ENCODE assay signal across 13 cellular contexts in genomic region chr16:24776486-24777220, GRCh38. TPM values are rescaled to one million over a fixed set of nuclear protein-coding genes. Genes with fewer than 3 reads are reported as not detected.
A peak's percentile ranks its signal among the peaks of the same experiment; 100 is the strongest.
DNase-seq lines count a peak whose midpoint lies in the region; ATAC-seq and TF ChIP-seq lines count a peak whose summit lies in the region.
"Had no signal": no experiment of that assay in that cellular context is flagged by ENCODE, and none has a peak within 500 bp of the region (broad histone marks: within the 10 kb centered on the region; RNA-seq: fewer than 3 reads in every experiment).

No MANE protein-coding gene starts in this region.

- in situ Hi-C loops in transverse colon (cut with MboI; ENCODE audit: low pct_ligation_motif_present in 1 of 4, low pct_unique_long_range_greater_than_20kb in 1 of 4, low sequenced_read_pairs in 3 of 4) = loop anchor here in 1 of 4 donors (25.0 kb wide), 1 partner anchor 189 kb away; no protein-coding TSS in a partner anchor

- no peaks in the 10 kb centered on the region for H3K9me3 ChIP-seq in lung (ENCODE audit: control insufficient read depth in 2 of 2, insufficient read depth in 1 of 2, low read length in 1 of 2)
- no peaks in the 10 kb centered on the region for H3K9me3 ChIP-seq in transverse colon
- H3K9me3 ChIP-seq: SJSA1 had no signal

- TF ChIP-seq POLR2A in transverse colon (IDR thresholded peaks at IDR 0.05) = no peak

- CTCF ChIA-PET in activated naive CD4-positive, alpha-beta T cell treated with anti-CD3 and anti-CD28 coated beads for 36 hours (lab: Charles Lee) = interaction anchor here (0.5 to 0.7 kb wide), 2 partner anchors 72 to 229 kb away, joined by 3 to 7 read pairs; no protein-coding TSS in a partner anchor

- H3K4me1 ChIP-seq in lung (ENCODE audit: control insufficient read depth in 2 of 2, insufficient read depth in 2 of 2, low read length in 2 of 2) (peaks cover 0 to 38% of the 10 kb centered on the region in 2 donors), transverse colon (peaks cover 12 to 43% (median 24%) of the 10 kb centered on the region in 4 donors)
- H3K4me1 ChIP-seq: SJSA1 had no signal

- H3K27ac Mint-ChIP-seq in activated naive CD8-positive, alpha-beta T cell = peak overlapping the region; percentile 22
- H3K27ac Mint-ChIP-seq in activated naive CD8-positive, alpha-beta T cell treated with anti-CD3 and anti-CD28 coated beads, Interleukin-2, amount 50 U/mL, for 24 hours = no peak overlapping the region
- H3K27ac Mint-ChIP-seq in endothelial cell (ENCODE audit: unreplicated experiment) = peak overlapping the region; percentile 40
- no peak overlapping the region for H3K27ac Mint-ChIP-seq in activated naive CD4-positive, alpha-beta T cell treated with anti-CD3 and anti-CD28 coated beads for 36 hours

- no peaks in the 10 kb centered on the region for H3K9me3 Mint-ChIP-seq in activated naive CD8-positive, alpha-beta T cell (ENCODE audit: low read depth)
- H3K9me3 Mint-ChIP-seq in activated naive CD8-positive, alpha-beta T cell treated with anti-CD3 and anti-CD28 coated beads, Interleukin-2, amount 50 U/mL, for 24 hours = no peaks in the 10 kb centered on the region
- H3K9me3 Mint-ChIP-seq in endothelial cell (ENCODE audit: unreplicated experiment) = no peaks in the 10 kb centered on the region
- no peaks in the 10 kb centered on the region for H3K9me3 Mint-ChIP-seq in activated naive CD4-positive, alpha-beta T cell treated with anti-CD3 and anti-CD28 coated beads for 36 hours
- H3K9me3 Mint-ChIP-seq: IgD-negative memory B cell had no signal

- H3K36me3 ChIP-seq in lung (ENCODE audit: control insufficient read depth in 2 of 2, insufficient read depth in 2 of 2, low read length in 2 of 2) (peaks cover 12 to 27% of the 10 kb centered on the region in 2 donors), transverse colon (peaks cover 0 to 25% (median 11%) of the 10 kb centered on the region in 4 donors)

- no peak overlapping the region for H3K4me3 ChIP-seq in lung
- no peak overlapping the region for H3K4me3 ChIP-seq in transverse colon
- H3K4me3 ChIP-seq: SJSA1 had no signal

- ATAC-seq in activated naive CD8-positive, alpha-beta T cell treated with anti-CD3 and anti-CD28 coated beads, Interleukin-2, amount 50 U/mL, for 24 hours = no peak
- peak; percentile 34 for ATAC-seq in lung (ENCODE audit: insufficient read depth, low FRiP score)
- ATAC-seq in HG03159 (IDR thresholded peaks at IDR 0.05; ENCODE audit: unreplicated experiment) = no peak

- no peaks in the 10 kb centered on the region for H3K27me3 ChIP-seq in lung (ENCODE audit: control insufficient read depth, insufficient read depth)
- no peaks in the 10 kb centered on the region for H3K27me3 ChIP-seq in transverse colon
- H3K27me3 ChIP-seq: SJSA1 had no signal

- no peak for TF ChIP-seq EP300 in transverse colon (IDR thresholded peaks at IDR 0.05; ENCODE audit: low read depth)

- H3K27me3 Mint-ChIP-seq in activated naive CD8-positive, alpha-beta T cell = no peaks in the 10 kb centered on the region
- H3K27me3 Mint-ChIP-seq in activated naive CD8-positive, alpha-beta T cell treated with anti-CD3 and anti-CD28 coated beads, Interleukin-2, amount 50 U/mL, for 24 hours = no peaks in the 10 kb centered on the region
- no peaks in the 10 kb centered on the region for H3K27me3 Mint-ChIP-seq in endothelial cell (ENCODE audit: unreplicated experiment)
- no peaks in the 10 kb centered on the region for H3K27me3 Mint-ChIP-seq in activated naive CD4-positive, alpha-beta T cell treated with anti-CD3 and anti-CD28 coated beads for 36 hours (ENCODE audit: low read depth)
- H3K27me3 Mint-ChIP-seq: IgD-negative memory B cell had no signal

- WGBS in lung, 2 donors = 85 to 88% methylated on average over 12 of the region's 12 CpGs
- 73 to 89% methylated on average over 2 to 12 of the region's 12 CpGs for WGBS in transverse colon (ENCODE audit: low coverage in 1 of 2), 2 donors

- peaks cover 19% of the 10 kb centered on the region for H3K4me1 Mint-ChIP-seq in activated naive CD8-positive, alpha-beta T cell (ENCODE audit: low read depth)
- peaks cover 9% of the 10 kb centered on the region for H3K4me1 Mint-ChIP-seq in activated naive CD8-positive, alpha-beta T cell treated with anti-CD3 and anti-CD28 coated beads, Interleukin-2, amount 50 U/mL, for 24 hours
- no peaks in the 10 kb centered on the region for H3K4me1 Mint-ChIP-seq in endothelial cell (ENCODE audit: unreplicated experiment)
- peaks cover 13% of the 10 kb centered on the region for H3K4me1 Mint-ChIP-seq in activated naive CD4-positive, alpha-beta T cell treated with anti-CD3 and anti-CD28 coated beads for 36 hours (ENCODE audit: low read depth)

- intact Hi-C loops in transverse colon (cut with DNase I; ENCODE audit: low total_unique reads) = no loop called here
- intact Hi-C loops in activated naive CD4-positive, alpha-beta T cell treated with anti-CD3 and anti-CD28 coated beads for 36 hours (cut with micrococcal nuclease) = no loop called here

- DNase-seq in activated naive CD8-positive, alpha-beta T cell treated with anti-CD3 and anti-CD28 coated beads, Interleukin-2, amount 50 U/mL, for 24 hours = no peak
- no peak for DNase-seq in endothelial cell (ENCODE audit: low spot score)
- DNase-seq in lung (ENCODE audit: low spot score) = no peak
- no peak for DNase-seq in transverse colon
- no peak for DNase-seq in foreskin melanocyte
- no peak for DNase-seq in activated naive CD4-positive, alpha-beta T cell treated with anti-CD3 and anti-CD28 coated beads for 36 hours
- DNase-seq: cortex of kidney; retina; stimulated activated CD8-positive, alpha-beta memory T cell treated with anti-CD3 and anti-CD28 coated beads, Interleukin-4, amount 100 ng/mL, for 48 hours had no signal

- H3K27ac ChIP-seq in lung (ENCODE audit: low read depth in 1 of 2, low read length in 1 of 2) (peak overlapping the region in 1 of 2 donors; percentile 26), transverse colon (peak overlapping the region; percentile 19 to 49 (median 40))
- H3K27ac ChIP-seq: SJSA1 had no signal

- peaks cover 13% of the 10 kb centered on the region for H3K36me3 Mint-ChIP-seq in activated naive CD8-positive, alpha-beta T cell
- peaks cover 53% of the 10 kb centered on the region for H3K36me3 Mint-ChIP-seq in activated naive CD8-positive, alpha-beta T cell treated with anti-CD3 and anti-CD28 coated beads, Interleukin-2, amount 50 U/mL, for 24 hours (ENCODE audit: low read depth)
- H3K36me3 Mint-ChIP-seq in endothelial cell (ENCODE audit: low read depth, unreplicated experiment) = peaks cover 4% of the 10 kb centered on the region
- peaks cover 47% of the 10 kb centered on the region for H3K36me3 Mint-ChIP-seq in activated naive CD4-positive, alpha-beta T cell treated with anti-CD3 and anti-CD28 coated beads for 36 hours (ENCODE audit: low read depth)

- TF ChIP-seq CTCF in endothelial cell (IDR thresholded peaks at IDR 0.05; ENCODE audit: unreplicated experiment) = no peak
- no peak for TF ChIP-seq CTCF in lung (IDR thresholded peaks at IDR 0.05; ENCODE audit: control extremely low read depth, extremely low read depth)
- TF ChIP-seq CTCF in transverse colon (IDR thresholded peaks at IDR 0.05) = no peak

- no peak overlapping the region for H3K4me3 Mint-ChIP-seq in activated naive CD8-positive, alpha-beta T cell
- no peak overlapping the region for H3K4me3 Mint-ChIP-seq in activated naive CD8-positive, alpha-beta T cell treated with anti-CD3 and anti-CD28 coated beads, Interleukin-2, amount 50 U/mL, for 24 hours
- H3K4me3 Mint-ChIP-seq in endothelial cell (ENCODE audit: unreplicated experiment) = no peak overlapping the region
- H3K4me3 Mint-ChIP-seq in activated naive CD4-positive, alpha-beta T cell treated with anti-CD3 and anti-CD28 coated beads for 36 hours = no peak overlapping the region

RNA-seq across cellular contexts. Expression of gene TNRC6A, which starts 47.2 kb away (rescaled TPM):
- 60.5 TPM for total RNA-seq in endothelial cell (ENCODE audit: unreplicated experiment)
- total RNA-seq in lung = 10 to 100 TPM; 46.3 to 93.0 TPM
- polyA plus RNA-seq in lung = 10 to 100 TPM; 10.3 to 13.2 TPM
- total RNA-seq in transverse colon = 10 to 100 TPM; 48.2 to 77.2 (median 54.8) TPM
- total RNA-seq in activated naive CD4-positive, alpha-beta T cell treated with anti-CD3 and anti-CD28 coated beads for 36 hours = 10 to 100 TPM; 37.2 to 39.0 TPM

Comparison
In these comparisons a context has a peak if more than half of its experiments do, and no peak if none do; other contexts are left out.
1. H3K27ac Mint-ChIP-seq: peak in activated naive CD8-positive, alpha-beta T cell (single experiment) and endothelial cell (single experiment); none in activated naive CD8-positive, alpha-beta T cell treated with anti-CD3 and anti-CD28 coated beads, Interleukin-2, amount 50 U/mL, for 24 hours (single experiment) and activated naive CD4-positive, alpha-beta T cell treated with anti-CD3 and anti-CD28 coated beads for 36 hours (single experiment).